In the genomic region with DNA sequence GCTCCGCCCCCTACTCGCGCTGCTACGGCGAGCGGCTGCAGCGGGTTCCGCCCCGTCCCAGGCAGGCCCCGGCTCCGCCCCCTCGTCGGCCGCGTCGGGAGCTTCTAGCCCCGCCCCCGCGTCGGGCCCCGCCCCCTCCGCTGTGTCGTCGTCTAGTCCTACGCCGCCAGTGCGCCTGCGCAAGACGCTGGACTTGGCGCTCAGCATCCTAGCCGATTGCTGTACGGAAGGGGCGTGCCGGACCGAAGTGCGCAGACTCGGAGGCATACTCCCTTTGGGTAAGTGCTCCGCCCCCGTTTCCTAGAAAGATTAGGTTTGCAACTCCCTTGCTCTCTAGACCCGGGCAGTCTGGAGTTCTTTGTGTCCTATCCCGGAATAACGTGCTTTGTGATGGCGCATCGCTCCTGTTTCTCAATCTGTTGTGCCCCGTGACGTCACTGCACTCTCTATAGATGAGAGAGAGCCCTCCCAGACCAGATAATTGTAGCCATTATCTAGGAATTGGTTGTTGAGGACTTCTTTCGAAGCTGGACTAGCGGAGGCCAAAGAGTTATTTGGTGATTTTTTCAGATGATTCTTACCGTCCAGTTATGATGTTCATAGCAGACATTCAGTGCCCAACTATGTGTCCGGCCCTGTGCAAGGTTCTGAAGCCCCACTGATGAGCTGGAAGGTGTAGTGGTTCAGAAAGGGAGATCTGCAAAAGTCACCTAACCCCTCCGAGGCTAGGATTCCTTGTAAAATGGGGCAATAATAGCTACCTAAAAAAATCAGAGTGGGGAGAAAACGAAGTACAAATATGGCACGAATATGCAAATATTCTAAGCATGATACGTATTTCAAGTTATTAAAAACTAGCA, we compare ENCODE assay signal across 1 cellular context.
TF ChIP-seq lines count a peak whose summit lies in the region.

No MANE protein-coding gene starts in this region.

TF ChIP-seq in neural cell, 6 proteins besides CTCF, POLR2A, EP300 and RAD21:
- TF ChIP-seq, protein P1, sequence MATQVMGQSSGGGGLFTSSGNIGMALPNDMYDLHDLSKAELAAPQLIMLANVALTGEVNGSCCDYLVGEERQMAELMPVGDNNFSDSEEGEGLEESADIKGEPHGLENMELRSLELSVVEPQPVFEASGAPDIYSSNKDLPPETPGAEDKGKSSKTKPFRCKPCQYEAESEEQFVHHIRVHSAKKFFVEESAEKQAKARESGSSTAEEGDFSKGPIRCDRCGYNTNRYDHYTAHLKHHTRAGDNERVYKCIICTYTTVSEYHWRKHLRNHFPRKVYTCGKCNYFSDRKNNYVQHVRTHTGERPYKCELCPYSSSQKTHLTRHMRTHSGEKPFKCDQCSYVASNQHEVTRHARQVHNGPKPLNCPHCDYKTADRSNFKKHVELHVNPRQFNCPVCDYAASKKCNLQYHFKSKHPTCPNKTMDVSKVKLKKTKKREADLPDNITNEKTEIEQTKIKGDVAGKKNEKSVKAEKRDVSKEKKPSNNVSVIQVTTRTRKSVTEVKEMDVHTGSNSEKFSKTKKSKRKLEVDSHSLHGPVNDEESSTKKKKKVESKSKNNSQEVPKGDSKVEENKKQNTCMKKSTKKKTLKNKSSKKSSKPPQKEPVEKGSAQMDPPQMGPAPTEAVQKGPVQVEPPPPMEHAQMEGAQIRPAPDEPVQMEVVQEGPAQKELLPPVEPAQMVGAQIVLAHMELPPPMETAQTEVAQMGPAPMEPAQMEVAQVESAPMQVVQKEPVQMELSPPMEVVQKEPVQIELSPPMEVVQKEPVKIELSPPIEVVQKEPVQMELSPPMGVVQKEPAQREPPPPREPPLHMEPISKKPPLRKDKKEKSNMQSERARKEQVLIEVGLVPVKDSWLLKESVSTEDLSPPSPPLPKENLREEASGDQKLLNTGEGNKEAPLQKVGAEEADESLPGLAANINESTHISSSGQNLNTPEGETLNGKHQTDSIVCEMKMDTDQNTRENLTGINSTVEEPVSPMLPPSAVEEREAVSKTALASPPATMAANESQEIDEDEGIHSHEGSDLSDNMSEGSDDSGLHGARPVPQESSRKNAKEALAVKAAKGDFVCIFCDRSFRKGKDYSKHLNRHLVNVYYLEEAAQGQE (IDR thresholded peaks at IDR 0.05; ENCODE audit: borderline replicate concordance) = no peak
- TF ChIP-seq MXI1 (conservative IDR thresholded peaks at IDR 0.05; ENCODE audit: poor library complexity, severe bottlenecking) = no peak
- peak; percentile 16 for TF ChIP-seq TAF1 (IDR thresholded peaks at IDR 0.05; ENCODE audit: low read depth)
- no peak for TF ChIP-seq EZH2 (IDR thresholded peaks at IDR 0.05; ENCODE audit: borderline replicate concordance, insufficient read depth, low read length, poor library complexity, severe bottlenecking)
- TF ChIP-seq POLR2AphosphoS5 (IDR thresholded peaks at IDR 0.05) = peak; percentile 74
